9 cellular contexts compared by ENCODE assay signal in genomic region chr4:186360551-186360950, GRCh38.
"Had no signal": no experiment of that assay in that cellular context is flagged by ENCODE, and none has a peak within 500 bp of the region (broad histone marks: within the 10 kb centered on the region; RNA-seq: fewer than 3 reads in every experiment).

No MANE protein-coding gene starts in this region.

- H3K27ac ChIP-seq: GM23248 had no signal

- H3K9me3 ChIP-seq: HAP-1 had no signal

- H3K36me3 ChIP-seq: HAP-1 had no signal

- H3K9ac ChIP-seq: GM23248 had no signal

- DNase-seq: GM23248, GOT3, H7, H9, HCEC 1CT, HFFc6 had no signal

- H3K4me1 ChIP-seq: HAP-1 had no signal

- H3K4me2 ChIP-seq: GM23338 had no signal

- ATAC-seq: GM23338, HCT116 had no signal

- H3K4me3 ChIP-seq: GM23248, GM23338, HAP-1 had no signal

- H2AFZ ChIP-seq: GM23248, GM23338 had no signal
